2 cellular contexts compared by ENCODE assay signal in the genomic region with DNA sequence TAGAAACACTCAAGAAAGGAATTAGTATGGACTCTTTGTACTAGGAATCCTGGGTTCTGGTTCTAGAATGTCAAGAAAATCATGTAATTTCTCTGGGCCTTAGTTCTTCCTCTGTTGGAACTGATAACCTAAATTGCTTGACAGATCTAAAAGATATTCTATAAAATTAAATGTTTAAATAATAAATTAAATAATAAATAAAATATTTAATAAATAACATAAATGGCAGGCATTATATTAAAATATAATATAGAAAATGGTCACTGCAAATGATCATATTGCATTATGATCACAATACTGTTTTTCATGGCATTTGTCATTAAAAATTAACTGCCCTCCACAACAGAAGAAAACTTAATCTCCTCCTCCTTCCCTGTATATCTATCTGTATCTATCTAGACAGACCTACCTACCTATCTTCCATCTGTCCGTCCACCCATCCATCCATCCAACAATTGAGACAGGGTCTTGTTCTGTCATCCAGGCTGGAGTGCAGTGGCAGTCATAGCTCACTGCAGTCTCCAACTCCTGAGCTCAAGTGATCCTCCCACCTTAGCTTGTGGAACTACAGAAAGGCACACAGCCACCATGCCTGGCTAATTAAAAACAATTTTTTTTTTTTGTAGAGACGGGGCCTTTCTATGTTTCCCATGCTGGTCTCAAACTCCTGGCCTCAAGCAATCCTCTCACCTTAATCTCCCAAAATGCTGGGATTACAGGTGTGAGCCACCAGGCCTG.
TF ChIP-seq lines count a peak whose summit lies in the region.

No MANE protein-coding gene starts in this region.

TF ChIP-seq in HepG2, 621 proteins besides CTCF, POLR2A, EP300 and RAD21:
- TF ChIP-seq CAMTA2 (CRISPR knock-in tag; IDR thresholded peaks at IDR 0.05; ENCODE audit: borderline replicate concordance) (no peak), KLF9 (CRISPR knock-in tag; IDR thresholded peaks at IDR 0.05; ENCODE audit: low read depth) (no peak), MED8 (CRISPR knock-in tag; IDR thresholded peaks at IDR 0.05; ENCODE audit: insufficient replicate concordance) (no peak), NCOA1 (CRISPR knock-in tag; IDR thresholded peaks at IDR 0.05) (no peak)
- TF ChIP-seq, protein P1, sequence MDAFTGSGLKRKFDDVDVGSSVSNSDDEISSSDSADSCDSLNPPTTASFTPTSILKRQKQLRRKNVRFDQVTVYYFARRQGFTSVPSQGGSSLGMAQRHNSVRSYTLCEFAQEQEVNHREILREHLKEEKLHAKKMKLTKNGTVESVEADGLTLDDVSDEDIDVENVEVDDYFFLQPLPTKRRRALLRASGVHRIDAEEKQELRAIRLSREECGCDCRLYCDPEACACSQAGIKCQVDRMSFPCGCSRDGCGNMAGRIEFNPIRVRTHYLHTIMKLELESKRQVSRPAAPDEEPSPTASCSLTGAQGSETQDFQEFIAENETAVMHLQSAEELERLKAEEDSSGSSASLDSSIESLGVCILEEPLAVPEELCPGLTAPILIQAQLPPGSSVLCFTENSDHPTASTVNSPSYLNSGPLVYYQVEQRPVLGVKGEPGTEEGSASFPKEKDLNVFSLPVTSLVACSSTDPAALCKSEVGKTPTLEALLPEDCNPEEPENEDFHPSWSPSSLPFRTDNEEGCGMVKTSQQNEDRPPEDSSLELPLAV (CRISPR knock-in tag; conservative IDR thresholded peaks at IDR 0.05; ENCODE audit: low read depth), result no peak

TF ChIP-seq in GM23338, 12 proteins besides CTCF, POLR2A, EP300 and RAD21:
- TF ChIP-seq, protein P2, sequence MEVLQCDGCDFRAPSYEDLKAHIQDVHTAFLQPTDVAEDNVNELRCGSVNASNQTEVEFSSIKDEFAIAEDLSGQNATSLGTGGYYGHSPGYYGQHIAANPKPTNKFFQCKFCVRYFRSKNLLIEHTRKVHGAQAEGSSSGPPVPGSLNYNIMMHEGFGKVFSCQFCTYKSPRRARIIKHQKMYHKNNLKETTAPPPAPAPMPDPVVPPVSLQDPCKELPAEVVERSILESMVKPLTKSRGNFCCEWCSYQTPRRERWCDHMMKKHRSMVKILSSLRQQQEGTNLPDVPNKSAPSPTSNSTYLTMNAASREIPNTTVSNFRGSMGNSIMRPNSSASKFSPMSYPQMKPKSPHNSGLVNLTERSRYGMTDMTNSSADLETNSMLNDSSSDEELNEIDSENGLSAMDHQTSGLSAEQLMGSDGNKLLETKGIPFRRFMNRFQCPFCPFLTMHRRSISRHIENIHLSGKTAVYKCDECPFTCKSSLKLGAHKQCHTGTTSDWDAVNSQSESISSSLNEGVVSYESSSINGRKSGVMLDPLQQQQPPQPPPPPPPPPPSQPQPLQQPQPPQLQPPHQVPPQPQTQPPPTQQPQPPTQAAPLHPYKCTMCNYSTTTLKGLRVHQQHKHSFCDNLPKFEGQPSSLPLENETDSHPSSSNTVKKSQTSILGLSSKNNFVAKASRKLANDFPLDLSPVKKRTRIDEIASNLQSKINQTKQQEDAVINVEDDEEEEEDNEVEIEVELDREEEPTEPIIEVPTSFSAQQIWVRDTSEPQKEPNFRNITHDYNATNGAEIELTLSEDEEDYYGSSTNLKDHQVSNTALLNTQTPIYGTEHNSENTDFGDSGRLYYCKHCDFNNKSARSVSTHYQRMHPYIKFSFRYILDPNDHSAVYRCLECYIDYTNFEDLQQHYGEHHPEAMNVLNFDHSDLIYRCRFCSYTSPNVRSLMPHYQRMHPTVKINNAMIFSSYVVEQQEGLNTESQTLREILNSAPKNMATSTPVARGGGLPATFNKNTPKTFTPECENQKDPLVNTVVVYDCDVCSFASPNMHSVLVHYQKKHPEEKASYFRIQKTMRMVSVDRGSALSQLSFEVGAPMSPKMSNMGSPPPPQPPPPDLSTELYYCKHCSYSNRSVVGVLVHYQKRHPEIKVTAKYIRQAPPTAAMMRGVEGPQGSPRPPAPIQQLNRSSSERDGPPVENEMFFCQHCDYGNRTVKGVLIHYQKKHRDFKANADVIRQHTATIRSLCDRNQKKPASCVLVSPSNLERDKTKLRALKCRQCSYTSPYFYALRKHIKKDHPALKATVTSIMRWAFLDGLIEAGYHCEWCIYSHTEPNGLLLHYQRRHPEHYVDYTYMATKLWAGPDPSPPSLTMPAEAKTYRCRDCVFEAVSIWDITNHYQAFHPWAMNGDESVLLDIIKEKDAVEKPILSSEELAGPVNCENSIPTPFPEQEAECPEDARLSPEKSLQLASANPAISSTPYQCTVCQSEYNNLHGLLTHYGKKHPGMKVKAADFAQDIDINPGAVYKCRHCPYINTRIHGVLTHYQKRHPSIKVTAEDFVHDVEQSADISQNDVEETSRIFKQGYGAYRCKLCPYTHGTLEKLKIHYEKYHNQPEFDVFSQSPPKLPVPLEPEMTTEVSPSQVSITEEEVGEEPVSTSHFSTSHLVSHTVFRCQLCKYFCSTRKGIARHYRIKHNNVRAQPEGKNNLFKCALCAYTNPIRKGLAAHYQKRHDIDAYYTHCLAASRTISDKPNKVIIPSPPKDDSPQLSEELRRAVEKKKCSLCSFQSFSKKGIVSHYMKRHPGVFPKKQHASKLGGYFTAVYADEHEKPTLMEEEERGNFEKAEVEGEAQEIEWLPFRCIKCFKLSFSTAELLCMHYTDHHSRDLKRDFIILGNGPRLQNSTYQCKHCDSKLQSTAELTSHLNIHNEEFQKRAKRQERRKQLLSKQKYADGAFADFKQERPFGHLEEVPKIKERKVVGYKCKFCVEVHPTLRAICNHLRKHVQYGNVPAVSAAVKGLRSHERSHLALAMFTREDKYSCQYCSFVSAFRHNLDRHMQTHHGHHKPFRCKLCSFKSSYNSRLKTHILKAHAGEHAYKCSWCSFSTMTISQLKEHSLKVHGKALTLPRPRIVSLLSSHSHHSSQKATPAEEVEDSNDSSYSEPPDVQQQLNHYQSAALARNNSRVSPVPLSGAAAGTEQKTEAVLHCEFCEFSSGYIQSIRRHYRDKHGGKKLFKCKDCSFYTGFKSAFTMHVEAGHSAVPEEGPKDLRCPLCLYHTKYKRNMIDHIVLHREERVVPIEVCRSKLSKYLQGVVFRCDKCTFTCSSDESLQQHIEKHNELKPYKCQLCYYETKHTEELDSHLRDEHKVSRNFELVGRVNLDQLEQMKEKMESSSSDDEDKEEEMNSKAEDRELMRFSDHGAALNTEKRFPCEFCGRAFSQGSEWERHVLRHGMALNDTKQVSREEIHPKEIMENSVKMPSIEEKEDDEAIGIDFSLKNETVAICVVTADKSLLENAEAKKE (CRISPR knock-in tag; IDR thresholded peaks at IDR 0.05), result no peak
- TF ChIP-seq STAT1 (IDR thresholded peaks at IDR 0.05; ENCODE audit: unreplicated experiment) (no peak), POLR2AphosphoS5 (IDR thresholded peaks at IDR 0.05; ENCODE audit: low read depth) (no peak), ZNF331 (CRISPR knock-in tag; IDR thresholded peaks at IDR 0.05; ENCODE audit: low read depth) (no peak), EZH2phosphoT487 (IDR thresholded peaks at IDR 0.05; ENCODE audit: unreplicated experiment) (no peak), JUNB (IDR thresholded peaks at IDR 0.05; ENCODE audit: unreplicated experiment) (no peak), CREB1 (CRISPR knock-in tag; IDR thresholded peaks at IDR 0.05; ENCODE audit: low read depth) (no peak), ZNF114 (CRISPR knock-in tag; IDR thresholded peaks at IDR 0.05) (no peak), EZH2 (IDR thresholded peaks at IDR 0.05; ENCODE audit: low read depth, unreplicated experiment) (no peak), NANOG (IDR thresholded peaks at IDR 0.05; ENCODE audit: borderline replicate concordance) (no peak)
- TF ChIP-seq, protein P3, sequence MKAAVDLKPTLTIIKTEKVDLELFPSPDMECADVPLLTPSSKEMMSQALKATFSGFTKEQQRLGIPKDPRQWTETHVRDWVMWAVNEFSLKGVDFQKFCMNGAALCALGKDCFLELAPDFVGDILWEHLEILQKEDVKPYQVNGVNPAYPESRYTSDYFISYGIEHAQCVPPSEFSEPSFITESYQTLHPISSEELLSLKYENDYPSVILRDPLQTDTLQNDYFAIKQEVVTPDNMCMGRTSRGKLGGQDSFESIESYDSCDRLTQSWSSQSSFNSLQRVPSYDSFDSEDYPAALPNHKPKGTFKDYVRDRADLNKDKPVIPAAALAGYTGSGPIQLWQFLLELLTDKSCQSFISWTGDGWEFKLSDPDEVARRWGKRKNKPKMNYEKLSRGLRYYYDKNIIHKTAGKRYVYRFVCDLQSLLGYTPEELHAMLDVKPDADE (IDR thresholded peaks at IDR 0.05), result no peak
- TF ChIP-seq, protein P4, sequence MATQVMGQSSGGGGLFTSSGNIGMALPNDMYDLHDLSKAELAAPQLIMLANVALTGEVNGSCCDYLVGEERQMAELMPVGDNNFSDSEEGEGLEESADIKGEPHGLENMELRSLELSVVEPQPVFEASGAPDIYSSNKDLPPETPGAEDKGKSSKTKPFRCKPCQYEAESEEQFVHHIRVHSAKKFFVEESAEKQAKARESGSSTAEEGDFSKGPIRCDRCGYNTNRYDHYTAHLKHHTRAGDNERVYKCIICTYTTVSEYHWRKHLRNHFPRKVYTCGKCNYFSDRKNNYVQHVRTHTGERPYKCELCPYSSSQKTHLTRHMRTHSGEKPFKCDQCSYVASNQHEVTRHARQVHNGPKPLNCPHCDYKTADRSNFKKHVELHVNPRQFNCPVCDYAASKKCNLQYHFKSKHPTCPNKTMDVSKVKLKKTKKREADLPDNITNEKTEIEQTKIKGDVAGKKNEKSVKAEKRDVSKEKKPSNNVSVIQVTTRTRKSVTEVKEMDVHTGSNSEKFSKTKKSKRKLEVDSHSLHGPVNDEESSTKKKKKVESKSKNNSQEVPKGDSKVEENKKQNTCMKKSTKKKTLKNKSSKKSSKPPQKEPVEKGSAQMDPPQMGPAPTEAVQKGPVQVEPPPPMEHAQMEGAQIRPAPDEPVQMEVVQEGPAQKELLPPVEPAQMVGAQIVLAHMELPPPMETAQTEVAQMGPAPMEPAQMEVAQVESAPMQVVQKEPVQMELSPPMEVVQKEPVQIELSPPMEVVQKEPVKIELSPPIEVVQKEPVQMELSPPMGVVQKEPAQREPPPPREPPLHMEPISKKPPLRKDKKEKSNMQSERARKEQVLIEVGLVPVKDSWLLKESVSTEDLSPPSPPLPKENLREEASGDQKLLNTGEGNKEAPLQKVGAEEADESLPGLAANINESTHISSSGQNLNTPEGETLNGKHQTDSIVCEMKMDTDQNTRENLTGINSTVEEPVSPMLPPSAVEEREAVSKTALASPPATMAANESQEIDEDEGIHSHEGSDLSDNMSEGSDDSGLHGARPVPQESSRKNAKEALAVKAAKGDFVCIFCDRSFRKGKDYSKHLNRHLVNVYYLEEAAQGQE (IDR thresholded peaks at IDR 0.05; ENCODE audit: unreplicated experiment), result no peak
TF ChIP-seq in GM23338: peak in this region for 0.
